ENCODE assay signal across 1 cellular context in genomic region chr19:12782174-12782423, GRCh38.
TF ChIP-seq lines count a peak whose summit lies in the region.

No MANE protein-coding gene starts in this region.

TF ChIP-seq in GM12878, 131 proteins besides CTCF, POLR2A, EP300 and RAD21 (continues in another document):
- no peak for TF ChIP-seq HDAC6 (IDR thresholded peaks at IDR 0.05; ENCODE audit: unreplicated experiment)
- TF ChIP-seq BCLAF1 (IDR thresholded peaks at IDR 0.05), result no peak
- no peak for TF ChIP-seq REST (IDR thresholded peaks at IDR 0.05; ENCODE audit: low read depth, low read length)
- TF ChIP-seq MYC (IDR thresholded peaks at IDR 0.05; ENCODE audit: insufficient read depth, insufficient read length, insufficient replicate concordance, low read length, severe bottlenecking), result no peak
- no peak for TF ChIP-seq SUPT20H (IDR thresholded peaks at IDR 0.05; ENCODE audit: borderline replicate concordance, control insufficient read depth, low read depth, low read length)
- no peak; the same call in 1 of the 2 replicates for TF ChIP-seq TARDBP (IDR thresholded peaks at IDR 0.05; ENCODE audit: borderline replicate concordance)
- no peak for TF ChIP-seq NR2C2 (IDR thresholded peaks at IDR 0.05; ENCODE audit: borderline replicate concordance, control insufficient read depth, insufficient read length, low read depth)
- no peak for TF ChIP-seq NFXL1 (IDR thresholded peaks at IDR 0.05; ENCODE audit: borderline replicate concordance)
- no peak for TF ChIP-seq ESRRA (IDR thresholded peaks at IDR 0.05; ENCODE audit: low read length)
- no peak for TF ChIP-seq NR2F1 (conservative IDR thresholded peaks at IDR 0.05)
- no peak for TF ChIP-seq PRDM15 (CRISPR knock-in tag; IDR thresholded peaks at IDR 0.05)
- peak; percentile 17; the same call in 1 of the 2 replicates for TF ChIP-seq TCF12 (IDR thresholded peaks at IDR 0.05; ENCODE audit: low read depth, low read length)
- TF ChIP-seq CHD1 (IDR thresholded peaks at IDR 0.05; ENCODE audit: low read depth, low read length), result no peak
- no peak for TF ChIP-seq POLR2AphosphoS2 (IDR thresholded peaks at IDR 0.05; ENCODE audit: low read depth, low read length)
- TF ChIP-seq POLR2AphosphoS5 (IDR thresholded peaks at IDR 0.05; ENCODE audit: low read length), result no peak
- TF ChIP-seq CEBPZ (IDR thresholded peaks at IDR 0.05; ENCODE audit: low read depth, low read length), result no peak
- no peak for TF ChIP-seq RCOR1 (conservative IDR thresholded peaks at IDR 0.05; ENCODE audit: low read depth, low read length)
- no peak for TF ChIP-seq KLF5 (IDR thresholded peaks at IDR 0.05; ENCODE audit: partially characterized antibody)
- no peak for TF ChIP-seq CBX3 (IDR thresholded peaks at IDR 0.05; ENCODE audit: borderline replicate concordance, low read depth)
- no peak for TF ChIP-seq BHLHE40 (IDR thresholded peaks at IDR 0.05; ENCODE audit: borderline replicate concordance in 1 of 2, low read depth in 2 of 2, low read length in 1 of 2)
- no peak for TF ChIP-seq YY1 (IDR thresholded peaks at IDR 0.05; ENCODE audit: low read depth, low read length)
- no peak for TF ChIP-seq CEBPB (IDR thresholded peaks at IDR 0.05; ENCODE audit: borderline replicate concordance in 1 of 2, low read depth in 2 of 2, low read length in 2 of 2)
- no peak for TF ChIP-seq PML (IDR thresholded peaks at IDR 0.05; ENCODE audit: low read length)
- no peak for TF ChIP-seq SIN3A (IDR thresholded peaks at IDR 0.05; ENCODE audit: low read depth, low read length)
- no peak for TF ChIP-seq MXI1 (IDR thresholded peaks at IDR 0.05; ENCODE audit: low read depth, low read length)
- peak; percentile 56 for TF ChIP-seq E2F8 (IDR thresholded peaks at IDR 0.05; ENCODE audit: low read depth, partially characterized antibody)
- TF ChIP-seq E4F1 (IDR thresholded peaks at IDR 0.05; ENCODE audit: borderline replicate concordance, partially characterized antibody), result no peak
- TF ChIP-seq SREBF1 (IDR thresholded peaks at IDR 0.05; ENCODE audit: low read length), result no peak
- no peak for TF ChIP-seq ZNF622 (IDR thresholded peaks at IDR 0.05)
- no peak for TF ChIP-seq RELA (IDR thresholded peaks at IDR 0.05; ENCODE audit: borderline replicate concordance, partially characterized antibody)
- no peak for TF ChIP-seq NFIC (IDR thresholded peaks at IDR 0.05; ENCODE audit: low read depth, low read length)
- TF ChIP-seq NRF1 (conservative IDR thresholded peaks at IDR 0.05; ENCODE audit: low read depth, low read length), result no peak
- no peak for TF ChIP-seq USF2 (IDR thresholded peaks at IDR 0.05; ENCODE audit: borderline replicate concordance, low read depth, low read length)
- TF ChIP-seq EED (IDR thresholded peaks at IDR 0.05; ENCODE audit: low read depth), result no peak
- TF ChIP-seq SMC3 (IDR thresholded peaks at IDR 0.05; ENCODE audit: borderline replicate concordance, low read length), result no peak
- TF ChIP-seq ZBED1 (IDR thresholded peaks at IDR 0.05; ENCODE audit: borderline replicate concordance), result no peak
- peak; percentile 75 for TF ChIP-seq SMAD1 (IDR thresholded peaks at IDR 0.05; ENCODE audit: low read depth, partially characterized antibody)
- TF ChIP-seq HDGF (IDR thresholded peaks at IDR 0.05), result peak; percentile 95
- no peak for TF ChIP-seq BCL11A (IDR thresholded peaks at IDR 0.05; ENCODE audit: low read depth, low read length)
- TF ChIP-seq FOXK2 (IDR thresholded peaks at IDR 0.05), result no peak
- TF ChIP-seq CBX5 (IDR thresholded peaks at IDR 0.05; ENCODE audit: low read depth), result no peak
- TF ChIP-seq ZNF217 (IDR thresholded peaks at IDR 0.05), result no peak
- no peak for TF ChIP-seq IRF4 (IDR thresholded peaks at IDR 0.05; ENCODE audit: low read depth, low read length)
